18 cellular contexts compared by ENCODE assay signal in genomic region chr10:60517805-60518204, GRCh38.
A peak's percentile ranks its signal among the peaks of the same experiment; 100 is the strongest.
DNase-seq lines count a peak whose midpoint lies in the region; ATAC-seq and TF ChIP-seq lines count a peak whose summit lies in the region.
"Had no signal": no experiment of that assay in that cellular context is flagged by ENCODE, and none has a peak within 500 bp of the region (broad histone marks: within the 10 kb centered on the region; RNA-seq: fewer than 3 reads in every experiment).

No MANE protein-coding gene starts in this region.

- H3K27ac ChIP-seq in IMR-90 (ENCODE audit: insufficient read depth, low read length) (no peak overlapping the region), substantia nigra (ENCODE audit: low read depth, low read length, poor library complexity, severe bottlenecking) (peak overlapping the region; percentile 1), neuronal stem cell (replicated peaks; ENCODE audit: low read length) (no peak overlapping the region)
- H3K27ac ChIP-seq: SK-N-MC had no signal

- H3K4me2 ChIP-seq in IMR-90 (ENCODE audit: low read depth, low read length): no peak overlapping the region
- H3K4me2 ChIP-seq in neuronal stem cell (ENCODE audit: insufficient read depth, low read length, poor library complexity, severe bottlenecking): no peak overlapping the region

- H3K14ac ChIP-seq in IMR-90 (replicated peaks; ENCODE audit: low read depth, low read length) (no peak overlapping the region), neuronal stem cell (ENCODE audit: low read length) (no peak overlapping the region)

- peak; percentile 51 for ATAC-seq in IMR-90 (ENCODE audit: low read depth)
- no peak for ATAC-seq in HG03354 (IDR thresholded peaks at IDR 0.05; ENCODE audit: poor library complexity, severe bottlenecking, unreplicated experiment)
- ATAC-seq: Right ventricle myocardium inferior had no signal

- H4K91ac ChIP-seq in IMR-90 (ENCODE audit: insufficient read depth, low read depth, low read length): no peak overlapping the region
- H4K91ac ChIP-seq in neuronal stem cell (ENCODE audit: low read depth, low read length, poor library complexity): no peak overlapping the region

- no peak overlapping the region for H3K23ac ChIP-seq in IMR-90 (ENCODE audit: low read depth, low read length)
- H3K23ac ChIP-seq in neuronal stem cell (ENCODE audit: low read depth, low read length, poor library complexity): no peak overlapping the region

- dilution Hi-C loops in IMR-90 (cut with HindIII; ENCODE audit: low sequenced_read_pairs, unreplicated experiment): no loop called here

- H3K56ac ChIP-seq in IMR-90 (ENCODE audit: extremely low read depth, insufficient read depth, low read length): no peak overlapping the region

- H3K9me3 ChIP-seq in IMR-90 (ENCODE audit: control insufficient read depth, insufficient read depth, low read length): no peaks in the 10 kb centered on the region
- H3K9me3 ChIP-seq in neuronal stem cell (replicated peaks in 1 of 2; ENCODE audit: control insufficient read depth in 2 of 2, insufficient read depth in 1 of 2, low read depth in 1 of 2, low read length in 2 of 2): no peaks in the 10 kb centered on the region

- no peaks in the 10 kb centered on the region for H3K4me1 ChIP-seq in IMR-90 (ENCODE audit: control insufficient read depth, insufficient read depth, low read length)
- H3K4me1 ChIP-seq in neuronal stem cell (ENCODE audit: control insufficient read depth in 2 of 2, insufficient read depth in 1 of 2, low read depth in 1 of 2, low read length in 2 of 2): peaks cover 1 to 7% of the 10 kb centered on the region in 2 donors

- H2BK20ac ChIP-seq in IMR-90 (ENCODE audit: low read depth, low read length): no peak overlapping the region

- DNase-seq in IMR-90: no peak
- DNase-seq in amniotic epithelial cell (ENCODE audit: low read depth): peak; percentile 41
- peak; percentile 28 for DNase-seq in fibroblast of the aortic adventitia (ENCODE audit: low read depth)
- no peak for DNase-seq in substantia nigra (lab: John Stamatoyannopoulos, UW)
- no peak for DNase-seq in HT-29 (ENCODE audit: low spot score)
- DNase-seq in neuronal stem cell (ENCODE audit: low spot score): no peak
- DNase-seq: ACHN, AML-193, COR-L47, DMS153, HCEC 1CT, KG1, NCI-H1092, NCI-H2081 treated with DMSO at 0.1 percent for 48 hours, NCI-H524 had no signal

- H3K9ac ChIP-seq in IMR-90 (ENCODE audit: low read depth, low read length) (no peak overlapping the region), neuronal stem cell (ENCODE audit: low read depth, low read length, poor library complexity) (no peak overlapping the region)

- H2AFZ ChIP-seq in IMR-90 (replicated peaks; ENCODE audit: low read length, poor library complexity) (no peak overlapping the region), neuronal stem cell (ENCODE audit: low read length) (no peak overlapping the region)

- H3K9me1 ChIP-seq in IMR-90 (ENCODE audit: insufficient read depth, low read length): no peaks in the 10 kb centered on the region

- intact Hi-C loops in IMR-90 (cut with micrococcal nuclease): no loop called here

- no peak for TF ChIP-seq POLR2A in IMR-90 (IDR thresholded peaks at IDR 0.05; ENCODE audit: low read depth, low read length)

- H2BK5ac ChIP-seq in IMR-90 (ENCODE audit: low read depth, low read length, poor library complexity, severe bottlenecking) (no peak overlapping the region), neuronal stem cell (ENCODE audit: low read length) (no peak overlapping the region)

- no peak for TF ChIP-seq CTCF in IMR-90 (conservative IDR thresholded peaks at IDR 0.05; ENCODE audit: low read depth, low read length)
- TF ChIP-seq CTCF in fibroblast of the aortic adventitia (IDR thresholded peaks at IDR 0.05; ENCODE audit: insufficient read depth, low read length): no peak

- H3K4ac ChIP-seq in IMR-90 (ENCODE audit: low read depth, low read length) (no peak overlapping the region), neuronal stem cell (ENCODE audit: low read length) (no peak overlapping the region)

- no peak overlapping the region for H2BK15ac ChIP-seq in IMR-90 (ENCODE audit: low read depth, low read length)
- no peak overlapping the region for H2BK15ac ChIP-seq in neuronal stem cell (ENCODE audit: low read length)

- H2AK5ac ChIP-seq in IMR-90 (ENCODE audit: low read depth, low read length) (no peak overlapping the region), neuronal stem cell (ENCODE audit: low read depth, low read length) (no peak overlapping the region)

- no peak for TF ChIP-seq RAD21 in IMR-90 (IDR thresholded peaks at IDR 0.05; ENCODE audit: low read length)

- H2BK120ac ChIP-seq in IMR-90 (ENCODE audit: low read depth, low read length) (no peak overlapping the region), neuronal stem cell (ENCODE audit: low read depth, low read length) (no peak overlapping the region)

- H3K36me3 ChIP-seq in IMR-90 (ENCODE audit: control insufficient read depth, insufficient read depth, low read length) (no peaks in the 10 kb centered on the region), neuronal stem cell (replicated peaks in 1 of 2; ENCODE audit: control insufficient read depth in 2 of 2, insufficient read depth in 2 of 2, low read length in 2 of 2) (no peaks in the 10 kb centered on the region)

- peaks cover 1% of the 10 kb centered on the region; the same call in 1 of the 2 replicates for H3K27me3 ChIP-seq in IMR-90 (ENCODE audit: control insufficient read depth, insufficient read depth, low read length)
- H3K27me3 ChIP-seq in neuronal stem cell (ENCODE audit: control insufficient read depth in 3 of 3, insufficient read depth in 3 of 3, low read depth in 1 of 3, low read length in 3 of 3): no peaks in the 10 kb centered on the region

- H3K18ac ChIP-seq in IMR-90 (ENCODE audit: low read depth, low read length) (no peak overlapping the region), neuronal stem cell (ENCODE audit: low read length) (no peak overlapping the region)

- CTCF ChIA-PET in IMR-90 (lab: Yijun Ruan, JAX): no interaction called here

- no peak overlapping the region for H4K8ac ChIP-seq in IMR-90 (ENCODE audit: low read depth in 2 of 2, low read length in 2 of 2)
- no peak overlapping the region for H4K8ac ChIP-seq in neuronal stem cell (ENCODE audit: low read depth, low read length)

- no peaks in the 10 kb centered on the region for H4K20me1 ChIP-seq in IMR-90 (ENCODE audit: insufficient read depth, low read length)

- no peaks in the 10 kb centered on the region for H3K79me1 ChIP-seq in IMR-90 (ENCODE audit: low read depth in 1 of 2, low read length in 2 of 2)
- H3K79me1 ChIP-seq in neuronal stem cell (ENCODE audit: low read depth, low read length): no peaks in the 10 kb centered on the region

- BruUV-seq in IMR-90 (replicated peaks; lab: Mats Ljungman, UMichigan): no TSS peak

- H2BK12ac ChIP-seq in neuronal stem cell (ENCODE audit: low read length): no peak overlapping the region

- 80% methylated on average over 1 of the region's 3 CpGs; no CpG with 5 or more reads in 1 of the 2 experiments for WGBS in IMR-90 (ENCODE audit: extremely low coverage in 2 of 2, insufficient read length in 1 of 2), 2 experiments
- no CpG with 5 or more reads among the region's 3 CpGs for WGBS in neuronal stem cell (ENCODE audit: extremely low coverage in 2 of 2, insufficient read length in 2 of 2, insufficient replicate concordance in 1 of 2), 2 donors

- POLR2A ChIA-PET in IMR-90 (lab: Charles Lee; ENCODE audit: unreplicated experiment): no interaction called here

- no peak overlapping the region for H2AK9ac ChIP-seq in IMR-90 (replicated peaks; ENCODE audit: low read depth, low read length, poor library complexity)

- no peak overlapping the region for H4K5ac ChIP-seq in IMR-90 (ENCODE audit: low read depth, low read length)

- H3K4me3 ChIP-seq in IMR-90 (ENCODE audit: insufficient read depth, low read depth, low read length) (no peak overlapping the region), fibroblast of the aortic adventitia (ENCODE audit: low read depth, low read length) (no peak overlapping the region), neuronal stem cell (ENCODE audit: low read length in 2 of 2) (no peak overlapping the region)
- H3K4me3 ChIP-seq: SK-N-MC had no signal

- in situ Hi-C loops in IMR-90 (cut with MboI; ENCODE audit: low sequenced_read_pairs): no loop called here

TF ChIP-seq in IMR-90, 13 proteins besides CTCF, POLR2A, EP300 and RAD21:
- no peak for TF ChIP-seq RCOR1 (IDR thresholded peaks at IDR 0.05; ENCODE audit: insufficient replicate concordance, low read length)
- TF ChIP-seq FOS (IDR thresholded peaks at IDR 0.05; ENCODE audit: low read depth, low read length): no peak
- TF ChIP-seq MXI1 (IDR thresholded peaks at IDR 0.05; ENCODE audit: borderline replicate concordance, low read depth, low read length): no peak
- TF ChIP-seq MAZ (IDR thresholded peaks at IDR 0.05; ENCODE audit: borderline replicate concordance, low read depth, low read length): no peak
- no peak for TF ChIP-seq CHD1 (IDR thresholded peaks at IDR 0.05; ENCODE audit: low read depth, low read length)
- no peak for TF ChIP-seq RFX5 (IDR thresholded peaks at IDR 0.05; ENCODE audit: low read depth, low read length)
- TF ChIP-seq NFE2L2 (IDR thresholded peaks at IDR 0.05; ENCODE audit: low read depth, low read length): no peak
- TF ChIP-seq, protein P1, sequence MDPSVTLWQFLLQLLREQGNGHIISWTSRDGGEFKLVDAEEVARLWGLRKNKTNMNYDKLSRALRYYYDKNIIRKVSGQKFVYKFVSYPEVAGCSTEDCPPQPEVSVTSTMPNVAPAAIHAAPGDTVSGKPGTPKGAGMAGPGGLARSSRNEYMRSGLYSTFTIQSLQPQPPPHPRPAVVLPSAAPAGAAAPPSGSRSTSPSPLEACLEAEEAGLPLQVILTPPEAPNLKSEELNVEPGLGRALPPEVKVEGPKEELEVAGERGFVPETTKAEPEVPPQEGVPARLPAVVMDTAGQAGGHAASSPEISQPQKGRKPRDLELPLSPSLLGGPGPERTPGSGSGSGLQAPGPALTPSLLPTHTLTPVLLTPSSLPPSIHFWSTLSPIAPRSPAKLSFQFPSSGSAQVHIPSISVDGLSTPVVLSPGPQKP (IDR thresholded peaks at IDR 0.05; ENCODE audit: borderline replicate concordance, low read depth, low read length): no peak
- no peak for TF ChIP-seq BHLHE40 (IDR thresholded peaks at IDR 0.05; ENCODE audit: low read depth, low read length)
- TF ChIP-seq MAFK (IDR thresholded peaks at IDR 0.05; ENCODE audit: low read depth, low read length): no peak
- TF ChIP-seq, protein P2, sequence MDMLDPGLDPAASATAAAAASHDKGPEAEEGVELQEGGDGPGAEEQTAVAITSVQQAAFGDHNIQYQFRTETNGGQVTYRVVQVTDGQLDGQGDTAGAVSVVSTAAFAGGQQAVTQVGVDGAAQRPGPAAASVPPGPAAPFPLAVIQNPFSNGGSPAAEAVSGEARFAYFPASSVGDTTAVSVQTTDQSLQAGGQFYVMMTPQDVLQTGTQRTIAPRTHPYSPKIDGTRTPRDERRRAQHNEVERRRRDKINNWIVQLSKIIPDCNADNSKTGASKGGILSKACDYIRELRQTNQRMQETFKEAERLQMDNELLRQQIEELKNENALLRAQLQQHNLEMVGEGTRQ (IDR thresholded peaks at IDR 0.05; ENCODE audit: low read depth, low read length): no peak
- no peak for TF ChIP-seq SMC3 (IDR thresholded peaks at IDR 0.05; ENCODE audit: low read depth, low read length)
- TF ChIP-seq CEBPB (IDR thresholded peaks at IDR 0.05; ENCODE audit: low read depth, low read length): no peak
TF ChIP-seq in IMR-90: peak in this region for 0.

Comparison
In these comparisons a context has a peak if more than half of its experiments do, and no peak if none do; other contexts are left out.
1. DNase-seq: peak in amniotic epithelial cell (single experiment) and fibroblast of the aortic adventitia (single experiment); none in IMR-90 (single experiment), substantia nigra (0 of 49), HT-29 (single experiment) and neuronal stem cell (single experiment).